28 cellular contexts compared by ENCODE assay signal in the genomic region with DNA sequence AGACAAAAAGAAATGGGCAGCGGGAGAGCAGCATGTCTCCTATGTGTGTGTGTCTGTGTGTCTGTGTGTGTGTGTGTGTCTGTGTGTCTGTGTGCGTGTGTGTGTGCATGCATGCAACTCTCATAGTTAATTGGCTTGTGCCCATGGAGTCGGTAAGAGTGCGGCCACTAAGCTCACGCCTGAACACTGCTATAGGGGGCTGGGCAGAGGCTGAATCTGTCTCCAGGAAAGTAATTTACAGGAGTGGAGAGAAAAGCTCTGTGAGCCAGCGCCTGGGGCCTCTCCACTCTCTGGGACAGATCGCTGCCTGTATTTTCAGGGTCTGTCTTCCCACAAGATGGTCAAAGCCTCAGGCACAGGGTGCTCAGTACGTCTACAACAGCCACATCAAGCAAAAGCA.
"Had no signal": no experiment of that assay in that cellular context is flagged by ENCODE, and none has a peak within 500 bp of the region (broad histone marks: within the 10 kb centered on the region; RNA-seq: fewer than 3 reads in every experiment).

No MANE protein-coding gene starts in this region.

- DNase-seq: activated CD4-positive, alpha-beta memory T cell treated with anti-CD3 and anti-CD28 coated beads for 36 hours; activated CD4-positive, alpha-beta T cell treated with anti-CD3 and anti-CD28 coated beads, Interleukin-2, amount 10 ng/mL, durations not matched to agents 24 days and 14 days; activated CD4-positive, CD25-positive, alpha-beta regulatory T cell treated with anti-CD3 and anti-CD28 coated beads, Interleukin-2, amount 50 U/mL, for 72 hours; activated CD8-positive, alpha-beta memory T cell treated with anti-CD3 and anti-CD28 coated beads, Interleukin-2, amount 50 U/mL, for 4 hours; activated gamma-delta T cell; activated naive CD4-positive, alpha-beta T cell treated with anti-CD3 and anti-CD28 coated beads, Interleukin-2, amount 10 ng/mL, durations not matched to agents 7 days and 5 days; activated naive CD8-positive, alpha-beta T cell treated with anti-CD3 and anti-CD28 coated beads, Interleukin-2, amount 10 ng/mL, durations not matched to agents 7 days and 5 days; activated T-cell treated with anti-CD3 and anti-CD28 coated beads, Interleukin-2, amount 50 U/mL, for 1 hour; amniotic stem cell; central memory CD4-positive, alpha-beta T cell; endodermal cell; foreskin fibroblast; heart right ventricle; left ventricle myocardium inferior; occipital lobe; right cardiac atrium; spleen; stimulated activated naive CD4-positive, alpha-beta T cell; T-helper 17 cell; T1000; transverse colon; uterus had no signal

- H3K4me3 ChIP-seq: heart right ventricle, left ventricle myocardium inferior, lung, spleen, suprapubic skin, transverse colon, uterus had no signal

- H3K9me3 Mint-ChIP-seq: activated CD4-positive, alpha-beta memory T cell treated with anti-CD3 and anti-CD28 coated beads for 36 hours; activated CD4-positive, alpha-beta T cell treated with anti-CD3 and anti-CD28 coated beads, Interleukin-2, amount 10 ng/mL, durations not matched to agents 24 days and 14 days; activated naive CD4-positive, alpha-beta T cell treated with anti-CD3 and anti-CD28 coated beads, Interleukin-2, amount 10 ng/mL, durations not matched to agents 7 days and 5 days; dendritic cell treated with granulocyte-macrophage colony-stimulating factor and Interleukin-4, amounts not matched to agents 40 ng/mL and 50 ng/mL, for 4 days; endodermal cell had no signal

- H3K4me1 Mint-ChIP-seq: activated CD4-positive, alpha-beta T cell treated with anti-CD3 and anti-CD28 coated beads, Interleukin-2, amount 10 ng/mL, durations not matched to agents 24 days and 14 days; activated naive CD4-positive, alpha-beta T cell treated with anti-CD3 and anti-CD28 coated beads, Interleukin-2, amount 10 ng/mL, durations not matched to agents 7 days and 5 days; T-helper 17 cell had no signal

- H3K9ac ChIP-seq: parathyroid adenoma had no signal

- H3K4me1 ChIP-seq: spleen, suprapubic skin, transverse colon had no signal

- ATAC-seq: esophagus mucosa, heart right ventricle, right cardiac atrium, T-helper 17 cell had no signal

- H3K27me3 Mint-ChIP-seq: activated CD4-positive, alpha-beta memory T cell treated with anti-CD3 and anti-CD28 coated beads for 36 hours; activated CD4-positive, alpha-beta T cell treated with anti-CD3 and anti-CD28 coated beads, Interleukin-2, amount 10 ng/mL, durations not matched to agents 24 days and 14 days; activated naive CD4-positive, alpha-beta T cell treated with anti-CD3 and anti-CD28 coated beads, Interleukin-2, amount 10 ng/mL, durations not matched to agents 7 days and 5 days; activated naive CD8-positive, alpha-beta T cell treated with anti-CD3 and anti-CD28 coated beads, Interleukin-2, amount 10 ng/mL, durations not matched to agents 7 days and 5 days; T-helper 17 cell had no signal

- H3K36me3 ChIP-seq: heart right ventricle, left ventricle myocardium inferior, spleen, suprapubic skin, transverse colon, uterus had no signal

- H3K36me3 Mint-ChIP-seq: activated CD4-positive, alpha-beta memory T cell treated with anti-CD3 and anti-CD28 coated beads for 36 hours; activated naive CD4-positive, alpha-beta T cell treated with anti-CD3 and anti-CD28 coated beads, Interleukin-2, amount 10 ng/mL, durations not matched to agents 7 days and 5 days; activated naive CD8-positive, alpha-beta T cell treated with anti-CD3 and anti-CD28 coated beads, Interleukin-2, amount 10 ng/mL, durations not matched to agents 7 days and 5 days had no signal

- H2AFZ ChIP-seq: parathyroid adenoma had no signal

- FAIRE-seq: astrocyte had no signal

- H3K27ac ChIP-seq: heart right ventricle, left ventricle myocardium inferior, parathyroid adenoma, spleen, suprapubic skin, transverse colon, uterus had no signal

- H3K27ac Mint-ChIP-seq: activated CD4-positive, alpha-beta memory T cell treated with anti-CD3 and anti-CD28 coated beads for 36 hours; activated CD4-positive, alpha-beta T cell treated with anti-CD3 and anti-CD28 coated beads, Interleukin-2, amount 10 ng/mL, durations not matched to agents 24 days and 14 days; activated naive CD4-positive, alpha-beta T cell treated with anti-CD3 and anti-CD28 coated beads, Interleukin-2, amount 10 ng/mL, durations not matched to agents 7 days and 5 days; activated naive CD8-positive, alpha-beta T cell treated with anti-CD3 and anti-CD28 coated beads, Interleukin-2, amount 10 ng/mL, durations not matched to agents 7 days and 5 days; dendritic cell treated with granulocyte-macrophage colony-stimulating factor and Interleukin-4, amounts not matched to agents 40 ng/mL and 50 ng/mL, for 4 days; endodermal cell; T-helper 17 cell had no signal

- H3K4me3 Mint-ChIP-seq: activated CD4-positive, alpha-beta memory T cell treated with anti-CD3 and anti-CD28 coated beads for 36 hours; activated CD4-positive, alpha-beta T cell treated with anti-CD3 and anti-CD28 coated beads, Interleukin-2, amount 10 ng/mL, durations not matched to agents 24 days and 14 days; activated naive CD4-positive, alpha-beta T cell treated with anti-CD3 and anti-CD28 coated beads, Interleukin-2, amount 10 ng/mL, durations not matched to agents 7 days and 5 days; activated naive CD8-positive, alpha-beta T cell treated with anti-CD3 and anti-CD28 coated beads, Interleukin-2, amount 10 ng/mL, durations not matched to agents 7 days and 5 days; dendritic cell treated with granulocyte-macrophage colony-stimulating factor and Interleukin-4, amounts not matched to agents 40 ng/mL and 50 ng/mL, for 4 days; endodermal cell; T-helper 17 cell had no signal

- H3K27me3 ChIP-seq: heart right ventricle, spleen, suprapubic skin, transverse colon, uterus had no signal

- H3K9me3 ChIP-seq: heart right ventricle, left ventricle myocardium inferior, spleen, suprapubic skin, transverse colon, uterus had no signal
